ENCODE assay signal across 32 cellular contexts in the genomic region with DNA sequence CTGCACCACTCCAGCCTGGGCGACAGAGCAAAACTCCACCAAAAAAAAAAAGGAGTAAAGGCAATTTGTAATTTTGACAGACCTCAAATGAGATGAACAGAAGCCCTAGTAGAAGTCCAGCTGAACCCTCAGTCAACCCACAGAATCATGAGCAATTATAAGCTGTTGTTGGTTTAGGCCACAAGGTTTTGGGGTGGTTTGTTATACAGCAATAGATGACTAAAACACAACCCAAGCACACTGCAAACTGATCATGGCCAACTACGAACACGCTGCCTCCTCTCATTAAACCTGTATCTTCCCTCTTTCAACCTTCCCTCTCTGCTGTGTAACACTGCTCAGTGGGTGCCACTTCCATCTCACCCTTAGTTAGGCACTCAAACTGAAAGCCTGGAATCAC. TPM values are rescaled to one million over a fixed set of nuclear protein-coding genes. Genes with fewer than 3 reads are reported as not detected.
DNase-seq lines count a peak whose midpoint lies in the region; ATAC-seq and TF ChIP-seq lines count a peak whose summit lies in the region.
"Had no signal": no experiment of that assay in that cellular context is flagged by ENCODE, and none has a peak within 500 bp of the region (broad histone marks: within the 10 kb centered on the region; RNA-seq: fewer than 3 reads in every experiment).

No MANE protein-coding gene starts in this region.

- no peak overlapping the region for H3K4me3 Mint-ChIP-seq in activated CD4-positive, alpha-beta memory T cell treated with anti-CD3 and anti-CD28 coated beads for 36 hours
- no peak overlapping the region for H3K4me3 Mint-ChIP-seq in activated CD4-positive, alpha-beta memory T cell treated with anti-CD3 and anti-CD28 coated beads, Interleukin-2, amount 10 ng/mL, durations not matched to agents 7 days and 5 days
- peak overlapping the region in 1 of 4 donors; percentile 46 for H3K4me3 Mint-ChIP-seq in CD4-positive, CD25-positive, alpha-beta regulatory T cell
- H3K4me3 Mint-ChIP-seq in activated CD8-positive, alpha-beta T cell treated with anti-CD3 and anti-CD28 coated beads for 36 hours: no peak overlapping the region
- peak overlapping the region in 5 of 10 donors; percentile 13 to 81 (median 70) for H3K4me3 Mint-ChIP-seq in naive thymus-derived CD4-positive, alpha-beta T cell
- H3K4me3 Mint-ChIP-seq: neural progenitor cell had no signal

- TF ChIP-seq CTCF in activated CD8-positive, alpha-beta T cell treated with anti-CD3 and anti-CD28 coated beads for 36 hours (IDR thresholded peaks at IDR 0.05): no peak

- POLR2A ChIA-PET in activated CD4-positive, alpha-beta memory T cell treated with anti-CD3 and anti-CD28 coated beads for 36 hours (lab: Charles Lee): no interaction called here
- POLR2A ChIA-PET in activated CD4-positive, alpha-beta memory T cell treated with anti-CD3 and anti-CD28 coated beads, Interleukin-2, amount 10 ng/mL, durations not matched to agents 7 days and 5 days (lab: Charles Lee): interaction anchor here (6.5 kb wide), 1 partner anchor 23 kb away, joined by 39 read pairs; a partner anchor contains a TSS
- POLR2A ChIA-PET in activated CD8-positive, alpha-beta T cell treated with anti-CD3 and anti-CD28 coated beads for 36 hours (lab: Charles Lee): interaction anchor here (1.2 to 1.7 kb wide), 3 partner anchors 11 to 22 kb away, joined by 3 to 5 read pairs (median 4); a partner anchor contains a TSS
- POLR2A ChIA-PET in naive thymus-derived CD4-positive, alpha-beta T cell (lab: Charles Lee): interaction anchor here (1.6 to 5.4 kb wide), 2 partner anchors 10 to 22 kb away, joined by 8 to 45 read pairs; a partner anchor contains a TSS

- H3K9me3 ChIP-seq in CD4-positive, CD25-positive, alpha-beta regulatory T cell (ENCODE audit: control insufficient read depth in 2 of 2, low read length in 2 of 2): no peaks in the 10 kb centered on the region
- no peaks in the 10 kb centered on the region for H3K9me3 ChIP-seq in naive thymus-derived CD4-positive, alpha-beta T cell (ENCODE audit: control insufficient read depth in 2 of 3, low read length in 3 of 3)
- H3K9me3 ChIP-seq: ascending aorta, colonic mucosa, left lung, pancreas, Peyer's patch, thoracic aorta, uterus had no signal

- CTCF ChIA-PET in activated CD4-positive, alpha-beta memory T cell treated with anti-CD3 and anti-CD28 coated beads for 36 hours (lab: Charles Lee): interaction anchor here (1.9 to 6.5 kb wide), 2 partner anchors 56 to 103 kb away, joined by 6 to 39 read pairs; no protein-coding TSS in a partner anchor
- CTCF ChIA-PET in activated CD4-positive, alpha-beta memory T cell treated with anti-CD3 and anti-CD28 coated beads, Interleukin-2, amount 10 ng/mL, durations not matched to agents 7 days and 5 days (lab: Charles Lee): interaction anchor here (0.6 to 1.9 kb wide), 3 partner anchors 15 to 447 kb away, joined by 3 to 7 read pairs (median 3); no protein-coding TSS in a partner anchor
- CTCF ChIA-PET in activated CD8-positive, alpha-beta T cell treated with anti-CD3 and anti-CD28 coated beads for 36 hours (lab: Charles Lee): interaction anchor here (1.2 to 2.5 kb wide), 2 partner anchors 39 to 56 kb away, joined by 3 to 24 read pairs; no protein-coding TSS in a partner anchor
- CTCF ChIA-PET in naive thymus-derived CD4-positive, alpha-beta T cell (lab: Charles Lee): interaction anchor here (0.6 to 1.9 kb wide), 3 partner anchors 18 to 1022 kb away, joined by 3 to 5 read pairs (median 4); no protein-coding TSS in a partner anchor

- no peak overlapping the region for H3K27ac ChIP-seq in CD4-positive, CD25-positive, alpha-beta regulatory T cell (ENCODE audit: insufficient read depth, low read length, poor library complexity, severe bottlenecking)
- H3K27ac ChIP-seq in naive thymus-derived CD4-positive, alpha-beta T cell (ENCODE audit: low read depth, low read length): peak overlapping the region; percentile 33
- H3K27ac ChIP-seq: ascending aorta, colonic mucosa, left lung, neural progenitor cell, pancreas, Peyer's patch, thoracic aorta, uterus, WERI-Rb-1 had no signal

- no peak for DNase-seq in activated CD4-positive, alpha-beta memory T cell treated with anti-CD3 and anti-CD28 coated beads for 36 hours
- no peak for DNase-seq in activated CD4-positive, alpha-beta memory T cell treated with anti-CD3 and anti-CD28 coated beads, Interleukin-2, amount 10 ng/mL, durations not matched to agents 7 days and 5 days
- no peak for DNase-seq in CD4-positive, CD25-positive, alpha-beta regulatory T cell
- peak; percentile 28 for DNase-seq in activated CD8-positive, alpha-beta T cell treated with anti-CD3 and anti-CD28 coated beads for 36 hours
- no peak for DNase-seq in naive thymus-derived CD4-positive, alpha-beta T cell
- no peak for DNase-seq in left ventricle myocardium superior
- DNase-seq: colonic mucosa; DMS153; effector memory CD8-positive, alpha-beta T cell; erythroblast; left lung; mesenchymal stem cell; NCI-H1048; NCI-H1694; NCI-H446; NCI-H82; Peyer's patch; retina; SHP77 treated with DMSO at 0.1 percent for 48 hours; small intestine; stimulated activated naive CD4-positive, alpha-beta T cell treated with Interleukin-2 at 50 U/mL for 16 hours; T-helper 9 cell; uterus; WERI-Rb-1 had no signal

- no peaks in the 10 kb centered on the region for H3K27me3 ChIP-seq in CD4-positive, CD25-positive, alpha-beta regulatory T cell (ENCODE audit: control insufficient read depth, insufficient read depth, low read length)
- H3K27me3 ChIP-seq in naive thymus-derived CD4-positive, alpha-beta T cell (ENCODE audit: control insufficient read depth in 2 of 2, insufficient read depth in 2 of 2, low read length in 2 of 2): no peaks in the 10 kb centered on the region
- H3K27me3 ChIP-seq: ascending aorta, cardiac muscle cell, colonic mucosa, left lung, neural progenitor cell, pancreas, Peyer's patch, uterus had no signal

- H3K36me3 Mint-ChIP-seq in activated CD4-positive, alpha-beta memory T cell treated with anti-CD3 and anti-CD28 coated beads for 36 hours: peaks cover 4% of the 10 kb centered on the region
- peaks cover 24% of the 10 kb centered on the region for H3K36me3 Mint-ChIP-seq in activated CD4-positive, alpha-beta memory T cell treated with anti-CD3 and anti-CD28 coated beads, Interleukin-2, amount 10 ng/mL, durations not matched to agents 7 days and 5 days (ENCODE audit: low read depth)
- peaks cover 9% of the 10 kb centered on the region for H3K36me3 Mint-ChIP-seq in CD4-positive, CD25-positive, alpha-beta regulatory T cell
- H3K36me3 Mint-ChIP-seq in activated CD8-positive, alpha-beta T cell treated with anti-CD3 and anti-CD28 coated beads for 36 hours (ENCODE audit: low read depth): peaks cover 18% of the 10 kb centered on the region
- H3K36me3 Mint-ChIP-seq in naive thymus-derived CD4-positive, alpha-beta T cell: peaks cover 0 to 19% (median 12%) of the 10 kb centered on the region in 5 donors

- H3K4me1 ChIP-seq in CD4-positive, CD25-positive, alpha-beta regulatory T cell (ENCODE audit: control insufficient read depth, insufficient read depth, low read length, poor library complexity, severe bottlenecking): peaks cover 85% of the 10 kb centered on the region
- H3K4me1 ChIP-seq in naive thymus-derived CD4-positive, alpha-beta T cell (ENCODE audit: control insufficient read depth in 2 of 2, insufficient read depth in 2 of 2, low read length in 2 of 2): peaks cover 65 to 80% of the 10 kb centered on the region in 2 donors
- H3K4me1 ChIP-seq: colonic mucosa, neural progenitor cell had no signal

- H3K27me3 Mint-ChIP-seq in activated CD4-positive, alpha-beta memory T cell treated with anti-CD3 and anti-CD28 coated beads for 36 hours: no peaks in the 10 kb centered on the region
- no peaks in the 10 kb centered on the region for H3K27me3 Mint-ChIP-seq in activated CD4-positive, alpha-beta memory T cell treated with anti-CD3 and anti-CD28 coated beads, Interleukin-2, amount 10 ng/mL, durations not matched to agents 7 days and 5 days
- no peaks in the 10 kb centered on the region for H3K27me3 Mint-ChIP-seq in CD4-positive, CD25-positive, alpha-beta regulatory T cell
- no peaks in the 10 kb centered on the region for H3K27me3 Mint-ChIP-seq in activated CD8-positive, alpha-beta T cell treated with anti-CD3 and anti-CD28 coated beads for 36 hours
- H3K27me3 Mint-ChIP-seq in naive thymus-derived CD4-positive, alpha-beta T cell: no peaks in the 10 kb centered on the region
- H3K27me3 Mint-ChIP-seq: effector memory CD8-positive, alpha-beta T cell had no signal

- peaks cover 8% of the 10 kb centered on the region for H3K36me3 ChIP-seq in CD4-positive, CD25-positive, alpha-beta regulatory T cell (ENCODE audit: control insufficient read depth, insufficient read depth, low read length)
- peaks cover 0 to 4% (median 0%) of the 10 kb centered on the region in 3 experiments for H3K36me3 ChIP-seq in naive thymus-derived CD4-positive, alpha-beta T cell (ENCODE audit: control insufficient read depth in 2 of 3, insufficient read depth in 3 of 3, low read length in 3 of 3)
- H3K36me3 ChIP-seq: ascending aorta, cardiac muscle cell, colonic mucosa, left lung, neural progenitor cell, pancreas, Peyer's patch, thoracic aorta, uterus, WERI-Rb-1 had no signal

- peak overlapping the region; percentile 69 for H3K4me3 ChIP-seq in CD4-positive, CD25-positive, alpha-beta regulatory T cell (ENCODE audit: low read depth, low read length)
- no peak overlapping the region for H3K4me3 ChIP-seq in naive thymus-derived CD4-positive, alpha-beta T cell (ENCODE audit: low read length)
- H3K4me3 ChIP-seq: ascending aorta, cardiac muscle cell, colonic mucosa, GM12878, left lung, neural progenitor cell, pancreas, Peyer's patch, thoracic aorta, uterus had no signal

- H3K4me1 Mint-ChIP-seq in activated CD4-positive, alpha-beta memory T cell treated with anti-CD3 and anti-CD28 coated beads for 36 hours (ENCODE audit: low read depth): peaks cover 15% of the 10 kb centered on the region
- H3K4me1 Mint-ChIP-seq in activated CD4-positive, alpha-beta memory T cell treated with anti-CD3 and anti-CD28 coated beads, Interleukin-2, amount 10 ng/mL, durations not matched to agents 7 days and 5 days: peaks cover 15% of the 10 kb centered on the region
- H3K4me1 Mint-ChIP-seq in CD4-positive, CD25-positive, alpha-beta regulatory T cell: peaks cover 0 to 18% (median 6%) of the 10 kb centered on the region in 4 donors
- peaks cover 16% of the 10 kb centered on the region for H3K4me1 Mint-ChIP-seq in activated CD8-positive, alpha-beta T cell treated with anti-CD3 and anti-CD28 coated beads for 36 hours (ENCODE audit: low read depth)
- peaks cover 0 to 26% (median 0%) of the 10 kb centered on the region in 7 donors for H3K4me1 Mint-ChIP-seq in naive thymus-derived CD4-positive, alpha-beta T cell
- H3K4me1 Mint-ChIP-seq: neural progenitor cell had no signal

- no peak for ATAC-seq in CD4-positive, CD25-positive, alpha-beta regulatory T cell (ENCODE audit: low read depth in 2 of 2)
- no peak for ATAC-seq in activated CD8-positive, alpha-beta T cell treated with anti-CD3 and anti-CD28 coated beads for 36 hours
- ATAC-seq in naive thymus-derived CD4-positive, alpha-beta T cell: no peak
- ATAC-seq in left ventricle myocardium superior: no peak
- ATAC-seq in SK-N-SH treated with all-trans-retinoic acid at 6 μM for 48 hours: no peak
- ATAC-seq in HG03520 (IDR thresholded peaks at IDR 0.05; ENCODE audit: unreplicated experiment): no peak
- ATAC-seq: GM12878, left lung, pancreas had no signal

- peak overlapping the region; percentile 34 for H3K27ac Mint-ChIP-seq in activated CD4-positive, alpha-beta memory T cell treated with anti-CD3 and anti-CD28 coated beads for 36 hours
- no peak overlapping the region for H3K27ac Mint-ChIP-seq in activated CD4-positive, alpha-beta memory T cell treated with anti-CD3 and anti-CD28 coated beads, Interleukin-2, amount 10 ng/mL, durations not matched to agents 7 days and 5 days
- H3K27ac Mint-ChIP-seq in CD4-positive, CD25-positive, alpha-beta regulatory T cell: peak overlapping the region in 1 of 3 donors; percentile 14
- peak overlapping the region; percentile 43 for H3K27ac Mint-ChIP-seq in activated CD8-positive, alpha-beta T cell treated with anti-CD3 and anti-CD28 coated beads for 36 hours
- H3K27ac Mint-ChIP-seq in naive thymus-derived CD4-positive, alpha-beta T cell: peak overlapping the region in 5 of 9 donors; percentile 35 to 82 (median 71)
- H3K27ac Mint-ChIP-seq: effector memory CD8-positive, alpha-beta T cell; neural progenitor cell had no signal

- intact Hi-C loops in activated CD4-positive, alpha-beta memory T cell treated with anti-CD3 and anti-CD28 coated beads for 36 hours (cut with micrococcal nuclease): loop anchor here (10.0 kb wide), 1 partner anchor 273 kb away; a partner anchor contains a TSS
- intact Hi-C loops in activated CD8-positive, alpha-beta T cell treated with anti-CD3 and anti-CD28 coated beads for 36 hours (cut with micrococcal nuclease): no loop called here
- intact Hi-C loops in naive thymus-derived CD4-positive, alpha-beta T cell (cut with micrococcal nuclease): loop anchor here in 1 of 2 donors (2.0 kb wide), 2 partner anchors 55 to 75 kb away; no protein-coding TSS in a partner anchor
- intact Hi-C loops in left ventricle myocardium superior (cut with micrococcal nuclease): no loop called here

- no peaks in the 10 kb centered on the region for H3K9me3 Mint-ChIP-seq in activated CD4-positive, alpha-beta memory T cell treated with anti-CD3 and anti-CD28 coated beads for 36 hours
- peaks cover 2% of the 10 kb centered on the region for H3K9me3 Mint-ChIP-seq in activated CD4-positive, alpha-beta memory T cell treated with anti-CD3 and anti-CD28 coated beads, Interleukin-2, amount 10 ng/mL, durations not matched to agents 7 days and 5 days
- H3K9me3 Mint-ChIP-seq in CD4-positive, CD25-positive, alpha-beta regulatory T cell: no peaks in the 10 kb centered on the region
- H3K9me3 Mint-ChIP-seq in activated CD8-positive, alpha-beta T cell treated with anti-CD3 and anti-CD28 coated beads for 36 hours: peaks cover 4% of the 10 kb centered on the region
- H3K9me3 Mint-ChIP-seq in naive thymus-derived CD4-positive, alpha-beta T cell: no peaks in the 10 kb centered on the region
- H3K9me3 Mint-ChIP-seq: effector memory CD8-positive, alpha-beta T cell; neural progenitor cell had no signal

RNA-seq across cellular contexts. Expression of a gene that starts 22.1 kb away (rescaled TPM):
- 10 to 100 TPM; 95.2 to 99.3 TPM for total RNA-seq in activated CD4-positive, alpha-beta memory T cell treated with anti-CD3 and anti-CD28 coated beads for 36 hours
- 100 to 1,000 TPM; 115 to 121 TPM for total RNA-seq in activated CD4-positive, alpha-beta memory T cell treated with anti-CD3 and anti-CD28 coated beads, Interleukin-2, amount 10 ng/mL, durations not matched to agents 7 days and 5 days
- 258 TPM for total RNA-seq in CD4-positive, CD25-positive, alpha-beta regulatory T cell
- polyA plus RNA-seq in CD4-positive, CD25-positive, alpha-beta regulatory T cell: 10 to 100 TPM; 70.7 to 99.5 (median 72.4) TPM
- 100 to 1,000 TPM; 114 to 115 TPM for total RNA-seq in activated CD8-positive, alpha-beta T cell treated with anti-CD3 and anti-CD28 coated beads for 36 hours
- total RNA-seq in naive thymus-derived CD4-positive, alpha-beta T cell: 100 to 1,000 TPM; 114 to 253 (median 218) TPM
- 10 to 100 TPM; 71.5 to 84.6 TPM for polyA plus RNA-seq in naive thymus-derived CD4-positive, alpha-beta T cell
- 91.1 TPM for total RNA-seq in left ventricle myocardium superior
